In the genomic region with DNA sequence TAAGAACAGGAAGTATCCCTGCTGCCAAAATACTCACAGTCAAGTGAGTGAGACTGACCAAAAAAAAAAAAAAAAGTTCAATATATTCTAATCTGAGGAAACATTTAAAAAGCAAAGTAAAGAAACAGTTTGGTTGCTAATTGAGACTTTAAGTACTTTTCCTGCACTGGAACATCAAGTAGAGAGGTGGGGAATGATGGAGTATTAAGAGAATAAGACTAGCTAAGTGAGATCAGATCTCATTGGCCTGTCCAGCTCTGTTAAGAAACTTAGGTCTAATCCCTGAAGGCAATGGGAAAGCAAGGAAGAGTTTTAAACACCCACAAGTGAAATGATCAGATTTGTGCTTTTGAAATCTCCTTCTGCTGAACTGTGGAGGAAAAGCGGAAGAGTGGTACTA, we compare ENCODE assay signal across 20 cellular contexts. TPM values are rescaled to one million over a fixed set of nuclear protein-coding genes. Genes with fewer than 3 reads are reported as not detected.
DNase-seq lines count a peak whose midpoint lies in the region; ATAC-seq, FAIRE-seq and TF ChIP-seq lines count a peak whose summit lies in the region.
"Had no signal": no experiment of that assay in that cellular context is flagged by ENCODE, and none has a peak within 500 bp of the region (broad histone marks: within the 10 kb centered on the region; RNA-seq: fewer than 3 reads in every experiment).

No MANE protein-coding gene starts in this region.

- peaks cover 33% of the 10 kb centered on the region for H3K4me1 Mint-ChIP-seq in WTC11
- H3K4me1 Mint-ChIP-seq: CD8-positive, alpha-beta memory T cell had no signal

- H2AK5ac ChIP-seq in IMR-90 (ENCODE audit: low read depth, low read length) = no peak overlapping the region; the same call in 1 of the 2 replicates

- peak overlapping the region; percentile 11; the same call in 1 of the 2 replicates for H3K27ac Mint-ChIP-seq in WTC11
- H3K27ac Mint-ChIP-seq: CD4-positive, CD25-positive, alpha-beta regulatory T cell had no signal

- no peaks in the 10 kb centered on the region for H3K27me3 Mint-ChIP-seq in WTC11 (ENCODE audit: low read depth)
- H3K27me3 Mint-ChIP-seq: CD8-positive, alpha-beta memory T cell had no signal

- peaks cover 21% of the 10 kb centered on the region for H3K4me1 ChIP-seq in IMR-90 (ENCODE audit: control insufficient read depth, insufficient read depth, low read length)
- peaks cover 33% of the 10 kb centered on the region for H3K4me1 ChIP-seq in endothelial cell of umbilical vein (ENCODE audit: control insufficient read depth, extremely low read depth, insufficient read depth, low read length)
- peaks cover 13% of the 10 kb centered on the region for H3K4me1 ChIP-seq in upper lobe of right lung
- peaks cover 14% of the 10 kb centered on the region for H3K4me1 ChIP-seq in OCI-LY7 (ENCODE audit: insufficient read depth, low read length, poor library complexity, severe bottlenecking)
- H3K4me1 ChIP-seq: BE2C had no signal

- dilution Hi-C loops in IMR-90 (cut with HindIII; ENCODE audit: low sequenced_read_pairs, unreplicated experiment) (no loop called here), endothelial cell of umbilical vein (cut with MboI; ENCODE audit: extremely low pct_ligation_motif_present, low sequenced_read_pairs) (no loop called here)

- no peak overlapping the region for H4K8ac ChIP-seq in IMR-90 (ENCODE audit: low read depth in 2 of 2, low read length in 2 of 2)

- H3K36me3 ChIP-seq in IMR-90 (ENCODE audit: control insufficient read depth, insufficient read depth, low read length) (peaks cover 1% of the 10 kb centered on the region; the same call in 1 of the 2 replicates), endothelial cell of umbilical vein (ENCODE audit: control insufficient read depth in 2 of 2, extremely low read depth in 1 of 2, insufficient read depth in 2 of 2, low read length in 2 of 2) (no peaks in the 10 kb centered on the region), upper lobe of right lung (no peaks in the 10 kb centered on the region), OCI-LY7 (ENCODE audit: insufficient read depth, low read length) (no peaks in the 10 kb centered on the region)
- H3K36me3 ChIP-seq: BE2C, HAP-1 had no signal

- H3K9me3 ChIP-seq in IMR-90 (ENCODE audit: control insufficient read depth, insufficient read depth, low read length) (no peaks in the 10 kb centered on the region), endothelial cell of umbilical vein (replicated peaks; ENCODE audit: control insufficient read depth, insufficient read depth, low read length) (no peaks in the 10 kb centered on the region), upper lobe of right lung (no peaks in the 10 kb centered on the region), OCI-LY7 (ENCODE audit: low read length) (no peaks in the 10 kb centered on the region)
- H3K9me3 ChIP-seq: BE2C, HAP-1 had no signal

- peak overlapping the region; percentile 61 for H3K14ac ChIP-seq in IMR-90 (replicated peaks; ENCODE audit: low read depth, low read length)

- no peak overlapping the region for H3K4me2 ChIP-seq in IMR-90 (ENCODE audit: low read depth, low read length)
- H3K4me2 ChIP-seq in endothelial cell of umbilical vein (ENCODE audit: insufficient read depth, low read length) = no peak overlapping the region
- no peak overlapping the region for H3K4me2 ChIP-seq in OCI-LY7 (ENCODE audit: low read length)

- H3K9ac ChIP-seq in IMR-90 (ENCODE audit: low read depth, low read length) (no peak overlapping the region), endothelial cell of umbilical vein (replicated peaks; ENCODE audit: extremely low read depth, insufficient read depth, low read length) (no peak overlapping the region)
- H3K9ac ChIP-seq: GM23248 had no signal

- BruUV-seq in IMR-90 (replicated peaks; lab: Mats Ljungman, UMichigan) (no TSS peak), endothelial cell of umbilical vein (replicated peaks; lab: Mats Ljungman, UMichigan) (no TSS peak), OCI-LY7 (replicated peaks; lab: Mats Ljungman, UMichigan) (no TSS peak)

- no peak overlapping the region for H3K4me3 Mint-ChIP-seq in WTC11
- H3K4me3 Mint-ChIP-seq: CD4-positive, CD25-positive, alpha-beta regulatory T cell; CD8-positive, alpha-beta memory T cell had no signal

- H2AK9ac ChIP-seq in IMR-90 (replicated peaks; ENCODE audit: low read depth, low read length, poor library complexity) = no peak overlapping the region

- H4K91ac ChIP-seq in IMR-90 (ENCODE audit: insufficient read depth, low read depth, low read length) = no peak overlapping the region

- peaks cover 9% of the 10 kb centered on the region for H3K36me3 Mint-ChIP-seq in WTC11
- H3K36me3 Mint-ChIP-seq: CD8-positive, alpha-beta memory T cell had no signal

- in situ Hi-C loops in IMR-90 (cut with MboI; ENCODE audit: low sequenced_read_pairs) = no loop called here

- H3K27ac ChIP-seq in IMR-90 (ENCODE audit: insufficient read depth, low read length) (no peak overlapping the region), endothelial cell of umbilical vein (ENCODE audit: insufficient read depth, low read depth, low read length) (no peak overlapping the region), upper lobe of right lung (peak overlapping the region; percentile 18), OCI-LY7 (ENCODE audit: low read depth, low read length, poor library complexity, severe bottlenecking) (no peak overlapping the region)
- H3K27ac ChIP-seq: GM23248 had no signal

- no peak overlapping the region for H2BK5ac ChIP-seq in IMR-90 (ENCODE audit: low read depth, low read length, poor library complexity, severe bottlenecking)

- H3K56ac ChIP-seq in IMR-90 (ENCODE audit: extremely low read depth, insufficient read depth, low read length) = no peak overlapping the region

- peaks cover 10% of the 10 kb centered on the region for H3K9me3 Mint-ChIP-seq in WTC11
- H3K9me3 Mint-ChIP-seq: CD8-positive, alpha-beta memory T cell had no signal

- no peak overlapping the region; the same call in 1 of the 2 replicates for H3K18ac ChIP-seq in IMR-90 (ENCODE audit: low read depth, low read length)

- no peak overlapping the region for H3K4ac ChIP-seq in IMR-90 (ENCODE audit: low read depth, low read length)

- FAIRE-seq in endothelial cell of umbilical vein (lab: Jason Lieb, UNC) = no peak
- FAIRE-seq: G401.6, GM12891, GM19239, HepG2 had no signal

- peak overlapping the region; percentile 56 for H2BK120ac ChIP-seq in IMR-90 (ENCODE audit: low read depth, low read length)

- H4K5ac ChIP-seq in IMR-90 (ENCODE audit: low read depth, low read length) = no peak overlapping the region

- H2BK20ac ChIP-seq in IMR-90 (ENCODE audit: low read depth, low read length) = no peak overlapping the region

- no peaks in the 10 kb centered on the region for H3K27me3 ChIP-seq in IMR-90 (ENCODE audit: control insufficient read depth, insufficient read depth, low read length)
- no peaks in the 10 kb centered on the region for H3K27me3 ChIP-seq in endothelial cell of umbilical vein (ENCODE audit: control insufficient read depth in 2 of 2, insufficient read depth in 2 of 2, low read length in 2 of 2)
- no peaks in the 10 kb centered on the region for H3K27me3 ChIP-seq in upper lobe of right lung
- H3K27me3 ChIP-seq: BE2C had no signal

- H3K9me2 ChIP-seq in OCI-LY7 (ENCODE audit: insufficient read depth, low read length) = no peaks in the 10 kb centered on the region; the same call in 1 of the 2 replicates

- ATAC-seq in IMR-90 (ENCODE audit: low read depth) (no peak), WTC11 (no peak), upper lobe of right lung (peak; percentile 48), HG02588 (IDR thresholded peaks at IDR 0.05; ENCODE audit: unreplicated experiment) (no peak)
- ATAC-seq: HepG2 had no signal

- no peak overlapping the region for H3K23ac ChIP-seq in IMR-90 (ENCODE audit: low read depth, low read length)

- H3K4me3 ChIP-seq in IMR-90 (ENCODE audit: insufficient read depth, low read depth, low read length) (no peak overlapping the region), endothelial cell of umbilical vein (replicated peaks in 1 of 3; ENCODE audit: insufficient read depth in 1 of 3, low read depth in 1 of 3, low read length in 3 of 3) (no peak overlapping the region), upper lobe of right lung (no peak overlapping the region), OCI-LY7 (ENCODE audit: low read depth, low read length, poor library complexity, severe bottlenecking) (no peak overlapping the region)
- H3K4me3 ChIP-seq: GM23248, HAP-1 had no signal

- CTCF ChIA-PET in IMR-90 (lab: Yijun Ruan, JAX) (no interaction called here), WTC11 (lab: Charles Lee) (no interaction called here), endothelial cell of umbilical vein (lab: Charles Lee) (interaction anchor here (0.8 to 1.2 kb wide), 2 partner anchors 16 to 27 kb away, joined by 3 to 5 read pairs; a partner anchor contains a TSS), OCI-LY7 (lab: Charles Lee; ENCODE audit: unreplicated experiment) (no interaction called here)

- H3K9me1 ChIP-seq in IMR-90 (ENCODE audit: insufficient read depth, low read length) = peaks cover 15% of the 10 kb centered on the region; the same call in 1 of the 2 replicates
- H3K9me1 ChIP-seq in endothelial cell of umbilical vein (replicated peaks; ENCODE audit: control insufficient read depth, extremely low read depth, insufficient read depth, low read length) = no peaks in the 10 kb centered on the region

- TF ChIP-seq POLR2A in IMR-90 (IDR thresholded peaks at IDR 0.05; ENCODE audit: low read depth, low read length) (no peak), endothelial cell of umbilical vein (IDR thresholded peaks at IDR 0.05; ENCODE audit: low read depth, low read length) (no peak)

- DNase-seq in IMR-90 (no peak), WTC11 (ENCODE audit: low spot score) (no peak), endothelial cell of umbilical vein (ENCODE audit: low read depth, low spot score) (peak; percentile 48), upper lobe of right lung (no peak), NCI-H2227 (lab: John Stamatoyannopoulos, UW; ENCODE audit: unreplicated experiment) (no peak), OCI-LY7 (ENCODE audit: low spot score) (no peak)
- DNase-seq: ACHN; BE2C; C1 segment of cervical spinal cord; CD4-positive, CD25-positive, alpha-beta regulatory T cell; CD8-positive, alpha-beta memory T cell; COR-L47; DMS 273 treated with DMSO at 0.1 percent for 48 hours; GM23248 had no signal

- H4K20me1 ChIP-seq in IMR-90 (ENCODE audit: insufficient read depth, low read length) = no peaks in the 10 kb centered on the region
- H4K20me1 ChIP-seq in endothelial cell of umbilical vein (replicated peaks; ENCODE audit: control insufficient read depth, extremely low read depth, insufficient read depth, low read length) = no peaks in the 10 kb centered on the region
- no peaks in the 10 kb centered on the region for H4K20me1 ChIP-seq in OCI-LY7 (ENCODE audit: insufficient read depth, low read length)

- no CpG with 5 or more reads among the region's 1 CpG for WGBS in IMR-90 (ENCODE audit: extremely low coverage in 2 of 2, insufficient read length in 1 of 2), 2 experiments

- POLR2A ChIA-PET in IMR-90 (lab: Charles Lee; ENCODE audit: unreplicated experiment) = no interaction called here
- POLR2A ChIA-PET in WTC11 (lab: Charles Lee) = no interaction called here
- POLR2A ChIA-PET in endothelial cell of umbilical vein (lab: Charles Lee) = interaction anchor here (0.6 kb wide), 1 partner anchor 30 kb away, joined by 3 read pairs; no protein-coding TSS in a partner anchor
- POLR2A ChIA-PET in OCI-LY7 (lab: Charles Lee) = interaction anchor here (0.7 to 0.9 kb wide), 2 partner anchors 25 to 55 kb away, joined by 7 read pairs; no protein-coding TSS in a partner anchor

- TF ChIP-seq RAD21 in IMR-90 (IDR thresholded peaks at IDR 0.05; ENCODE audit: low read length) = no peak

- no peak for TF ChIP-seq CTCF in IMR-90 (conservative IDR thresholded peaks at IDR 0.05; ENCODE audit: low read depth, low read length)
- no peak for TF ChIP-seq CTCF in WTC11 (IDR thresholded peaks at IDR 0.05)
- no peak for TF ChIP-seq CTCF in endothelial cell of umbilical vein (IDR thresholded peaks at IDR 0.05; ENCODE audit: extremely low read depth in 1 of 2, insufficient read depth in 1 of 2, low read depth in 1 of 2, low read length in 2 of 2)
- no peak for TF ChIP-seq CTCF in upper lobe of right lung (IDR thresholded peaks at IDR 0.05)
- no peak for TF ChIP-seq CTCF in OCI-LY7 (conservative IDR thresholded peaks at IDR 0.05; ENCODE audit: low read length)

- intact Hi-C loops in IMR-90 (cut with micrococcal nuclease) (loop anchor here (5.0 kb wide), 1 partner anchor 37 kb away; no protein-coding TSS in a partner anchor), endothelial cell of umbilical vein (cut with micrococcal nuclease) (no loop called here), upper lobe of right lung (cut with DNase I) (no loop called here), OCI-LY7 (cut with micrococcal nuclease; ENCODE audit: unreplicated experiment) (no loop called here)

- H2AFZ ChIP-seq in IMR-90 (replicated peaks; ENCODE audit: low read length, poor library complexity) = no peak overlapping the region
- H2AFZ ChIP-seq in endothelial cell of umbilical vein (ENCODE audit: low read depth, low read length) = peak overlapping the region; percentile 24
- no peak overlapping the region for H2AFZ ChIP-seq in OCI-LY7 (ENCODE audit: low read length)
- H2AFZ ChIP-seq: GM23248 had no signal

- no peak overlapping the region for H2BK15ac ChIP-seq in IMR-90 (ENCODE audit: low read depth, low read length)

- H3K79me1 ChIP-seq in IMR-90 (ENCODE audit: low read depth in 1 of 2, low read length in 2 of 2) = peaks cover 0 to 15% of the 10 kb centered on the region in 2 experiments; a peak in 2 of 4 replicates

- no peaks in the 10 kb centered on the region for H3K79me2 ChIP-seq in endothelial cell of umbilical vein (ENCODE audit: control insufficient read depth, insufficient read depth, low read length)
- no peaks in the 10 kb centered on the region for H3K79me2 ChIP-seq in OCI-LY7 (ENCODE audit: insufficient read depth, low read depth, low read length)

RNA-seq across cellular contexts. Expression of a gene that starts 27.8 kb away (rescaled TPM):
- total RNA-seq in IMR-90 (2012; rRNA removed) = 32.6 and 48.3 TPM in 2 replicates
- 12.2 and 13.2 TPM in 2 replicates for polyA plus RNA-seq in IMR-90 (2012; rRNA removed)
- 2.0 and 2.7 TPM in 2 replicates for polyA plus RNA-seq in IMR-90 (2012; cell fraction: cytosol; rRNA removed)
- 5.4 and 33.0 TPM in 2 replicates for polyA plus RNA-seq in IMR-90 (2012; cell fraction: nucleus; rRNA removed; ENCODE audit: low replicate concordance)
- total RNA-seq in WTC11 (2021) = 51.6 to 73.2 TPM (median 65.2 TPM) in 3 replicates
- 45.9 and 46.2 TPM in 2 replicates for total RNA-seq in endothelial cell of umbilical vein
- 6.4 and 8.0 TPM in 2 replicates for polyA plus RNA-seq in endothelial cell of umbilical vein
- 8.0 and 8.1 TPM in 2 replicates for polyA plus RNA-seq in endothelial cell of umbilical vein (2011; cell fraction: cytosol; rRNA removed)
- polyA plus RNA-seq in endothelial cell of umbilical vein (2011; cell fraction: nucleus; rRNA removed) = 37.0 and 46.6 TPM in 2 replicates
- polyA plus RNA-seq in endothelial cell of umbilical vein (2012) = 13.5 and 17.1 TPM in 2 replicates
- polyA minus RNA-seq in endothelial cell of umbilical vein = 19.6 and 20.1 TPM in 2 replicates
- 8.5 TPM for polyA minus RNA-seq in endothelial cell of umbilical vein (2011; cell fraction: cytosol; rRNA and poly(A)+ RNA removed)
- 98.0 and 121 TPM in 2 replicates for polyA minus RNA-seq in endothelial cell of umbilical vein (2011; cell fraction: nucleus; rRNA and poly(A)+ RNA removed)
- total RNA-seq in upper lobe of right lung = 55.5 TPM
- 10.7 and 12.4 TPM in 2 replicates for total RNA-seq in OCI-LY7 (2014; rRNA removed; shearing (Covaris generic))
- total RNA-seq in OCI-LY7 (2022) = 17.5 and 19.1 TPM in 2 replicates

Comparison
In these comparisons a context has a peak if more than half of its experiments do, and no peak if none do; other contexts are left out.
1. POLR2A ChIA-PET loops: an anchor here in endothelial cell of umbilical vein (0.6 kb wide) and OCI-LY7 (0.7 to 0.9 kb wide); none called in IMR-90 and WTC11.